In genomic region chr7:53062796-53063195, GRCh38 we compare ENCODE assay signal across 24 cellular contexts. TPM values are rescaled to one million over a fixed set of nuclear protein-coding genes. Genes with fewer than 3 reads are reported as not detected.
"Had no signal": no experiment of that assay in that cellular context is flagged by ENCODE, and none has a peak within 500 bp of the region (broad histone marks: within the 10 kb centered on the region; RNA-seq: fewer than 3 reads in every experiment).

No MANE protein-coding gene starts in this region.

- DNase-seq: Kasumi-1, MM.1S, NCI-H1105, NCI-H1417, NCI-H1436 treated with DMSO at 0.1 percent for 48 hours, NCI-H1694 treated with DMSO at 0.1 percent for 48 hours, NCI-H1930, NCI-H2081 treated with DMSO at 0.1 percent for 48 hours, NCI-H2171, NCI-H226, NCI-H446, NCI-H510A, NCI-H524 treated with DMSO at 0.1 percent for 48 hours, NCI-H69, NCI-H774, Right ventricle myocardium superior, RPMI8226, SIG-M5, SK-N-SH, SW 1271 had no signal

RNA-seq across cellular contexts. Expression of gene POM121L12, which starts 27.4 kb away (rescaled TPM):
- total RNA-seq: K562, M059J, Right ventricle myocardium superior, SJSA1 had no signal
- polyA plus RNA-seq: IgD-negative memory B cell, K562, SK-N-SH had no signal
